ENCODE assay signal across 8 cellular contexts in the genomic region with DNA sequence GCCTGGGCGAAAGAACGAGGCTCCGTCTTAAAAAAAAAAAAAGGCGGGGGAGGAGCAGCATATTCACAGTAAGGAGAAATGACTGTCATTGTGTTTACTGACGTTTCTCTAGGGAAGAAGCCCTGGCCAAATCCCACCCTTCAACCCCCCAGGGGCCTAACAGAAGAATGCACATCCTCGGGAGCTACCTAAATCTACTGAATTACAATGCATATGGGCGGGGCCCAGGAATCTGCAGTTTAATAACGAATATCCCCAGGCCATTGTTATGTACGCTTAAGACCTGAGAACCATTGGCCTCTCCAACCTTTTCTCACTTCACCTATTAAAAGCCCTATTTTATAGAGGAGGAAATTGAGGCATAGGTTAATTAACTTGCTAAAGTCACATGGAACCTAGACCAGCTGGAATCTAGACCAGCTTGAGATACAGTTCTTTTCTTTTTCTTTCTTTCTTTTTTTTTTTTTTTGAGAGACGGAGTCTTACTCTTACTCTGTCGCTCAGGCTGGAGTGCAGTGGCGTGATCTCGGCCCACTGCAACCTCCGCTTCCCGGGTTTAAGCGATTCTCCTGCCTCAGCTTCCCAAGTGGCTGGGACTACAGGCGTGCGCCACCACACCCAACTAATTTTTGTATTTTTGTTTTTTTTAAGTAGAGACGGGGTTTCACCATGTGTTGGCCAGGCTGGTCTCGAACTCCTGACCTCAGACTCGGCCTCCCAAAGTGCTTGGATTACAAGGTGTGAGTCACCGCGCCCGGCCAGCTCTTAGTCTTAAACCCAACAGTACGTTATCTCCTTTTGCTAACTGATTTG. TPM values are rescaled to one million over a fixed set of nuclear protein-coding genes. Genes with fewer than 3 reads are reported as not detected.
A peak's percentile ranks its signal among the peaks of the same experiment; 100 is the strongest.
DNase-seq lines count a peak whose midpoint lies in the region; ATAC-seq and TF ChIP-seq lines count a peak whose summit lies in the region.

No MANE protein-coding gene starts in this region.

- H3K4me3 Mint-ChIP-seq in WTC11 = peak overlapping the region; percentile 97

- H3K4me3 ChIP-seq in HEK293 (ENCODE audit: low read depth, low read length) = no peak overlapping the region

- H3K9me3 Mint-ChIP-seq in WTC11 = peaks cover 4% of the 10 kb centered on the region

- H3K36me3 Mint-ChIP-seq in WTC11 = peaks cover 33% of the 10 kb centered on the region

- ATAC-seq in WTC11 = peak; percentile 47
- ATAC-seq in GM19023 (IDR thresholded peaks at IDR 0.05; ENCODE audit: unreplicated experiment) = no peak
- ATAC-seq in GM19351 (IDR thresholded peaks at IDR 0.05; ENCODE audit: unreplicated experiment) = no peak

- H3K27ac Mint-ChIP-seq in WTC11 = peak overlapping the region; percentile 98

- DNase-seq in WTC11 (ENCODE audit: low spot score) (peak; percentile 69), iPS DF 4.7 (ENCODE audit: extremely low read depth, low spot score) (peak; percentile 64), GM10266 (ENCODE audit: extremely low spot score) (no peak), cerebellum (ENCODE audit: low spot score) (no peak)
- peak; percentile 32 for DNase-seq in stimulated activated CD8-positive, alpha-beta memory T cell treated with anti-CD3 and anti-CD28 coated beads, Interleukin-4, amount 100 ng/mL, for 48 hours

- TF ChIP-seq CTCF in HEK293 (tag by site-specific recombination; IDR thresholded peaks at IDR 0.05) = no peak
- no peak for TF ChIP-seq CTCF in WTC11 (IDR thresholded peaks at IDR 0.05)
- TF ChIP-seq CTCF in GM10266 (IDR thresholded peaks at IDR 0.05; ENCODE audit: control insufficient read depth, insufficient read depth, low read depth, missing control alignments) = no peak

- peaks cover 20 to 27% of the 10 kb centered on the region in 2 experiments for H3K36me3 ChIP-seq in HEK293 (ENCODE audit: control insufficient read depth in 2 of 2, insufficient read depth in 1 of 2, low read length in 2 of 2)

- CTCF ChIA-PET in HEK293 (lab: Yijun Ruan, JAX) (interaction anchor here (0.6 kb wide), 1 partner anchor 17 kb away, joined by 4 read pairs; no protein-coding TSS in a partner anchor), WTC11 (lab: Charles Lee) (interaction anchor here (1.4 to 1.8 kb wide), 2 partner anchors 140 to 145 kb away, joined by 8 to 12 read pairs; no protein-coding TSS in a partner anchor)

- H3K4me1 Mint-ChIP-seq in WTC11 = peaks cover 23% of the 10 kb centered on the region

- no peaks in the 10 kb centered on the region for H3K4me1 ChIP-seq in HEK293 (ENCODE audit: control insufficient read depth, insufficient read depth, low read length)

- POLR2A ChIA-PET in HEK293 (lab: Yijun Ruan, JAX) = interaction anchor here (0.6 to 1.4 kb wide), 5 partner anchors 12 to 1796 kb away, joined by 4 to 11 read pairs (median 4); partner anchors contain the start of genes NMI and RBM43
- POLR2A ChIA-PET in WTC11 (lab: Charles Lee) = interaction anchor here (0.6 to 0.8 kb wide), 4 partner anchors 16 to 272 kb away, joined by 3 read pairs; partner anchors contain the start of gene RBM43

- no peak overlapping the region for H3K27ac ChIP-seq in HEK293 (ENCODE audit: extremely low read depth, low read depth, low read length)

- H3K9me3 ChIP-seq in HEK293 (ENCODE audit: control insufficient read depth, insufficient read depth, low read depth, low read length) = no peaks in the 10 kb centered on the region

- no peaks in the 10 kb centered on the region; the same call in 1 of the 2 replicates for H3K27me3 Mint-ChIP-seq in WTC11 (ENCODE audit: low read depth)

TF ChIP-seq in HEK293, 187 proteins besides CTCF, POLR2A, EP300 and RAD21 (continues in another document):
- TF ChIP-seq, protein P1, sequence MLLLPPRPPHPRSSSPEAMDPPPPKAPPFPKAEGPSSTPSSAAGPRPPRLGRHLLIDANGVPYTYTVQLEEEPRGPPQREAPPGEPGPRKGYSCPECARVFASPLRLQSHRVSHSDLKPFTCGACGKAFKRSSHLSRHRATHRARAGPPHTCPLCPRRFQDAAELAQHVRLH (tag by site-specific recombination; IDR thresholded peaks at IDR 0.05) = peak; percentile 48; the same call in 1 of the 2 replicates
- TF ChIP-seq GFI1B (tag by site-specific recombination; IDR thresholded peaks at IDR 0.05) = no peak
- no peak for TF ChIP-seq ZNF155 (tag by site-specific recombination; IDR thresholded peaks at IDR 0.05)
- TF ChIP-seq, protein P2, sequence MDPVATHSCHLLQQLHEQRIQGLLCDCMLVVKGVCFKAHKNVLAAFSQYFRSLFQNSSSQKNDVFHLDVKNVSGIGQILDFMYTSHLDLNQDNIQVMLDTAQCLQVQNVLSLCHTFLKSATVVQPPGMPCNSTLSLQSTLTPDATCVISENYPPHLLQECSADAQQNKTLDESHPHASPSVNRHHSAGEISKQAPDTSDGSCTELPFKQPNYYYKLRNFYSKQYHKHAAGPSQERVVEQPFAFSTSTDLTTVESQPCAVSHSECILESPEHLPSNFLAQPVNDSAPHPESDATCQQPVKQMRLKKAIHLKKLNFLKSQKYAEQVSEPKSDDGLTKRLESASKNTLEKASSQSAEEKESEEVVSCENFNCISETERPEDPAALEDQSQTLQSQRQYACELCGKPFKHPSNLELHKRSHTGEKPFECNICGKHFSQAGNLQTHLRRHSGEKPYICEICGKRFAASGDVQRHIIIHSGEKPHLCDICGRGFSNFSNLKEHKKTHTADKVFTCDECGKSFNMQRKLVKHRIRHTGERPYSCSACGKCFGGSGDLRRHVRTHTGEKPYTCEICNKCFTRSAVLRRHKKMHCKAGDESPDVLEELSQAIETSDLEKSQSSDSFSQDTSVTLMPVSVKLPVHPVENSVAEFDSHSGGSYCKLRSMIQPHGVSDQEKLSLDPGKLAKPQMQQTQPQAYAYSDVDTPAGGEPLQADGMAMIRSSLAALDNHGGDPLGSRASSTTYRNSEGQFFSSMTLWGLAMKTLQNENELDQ (tag by site-specific recombination; IDR thresholded peaks at IDR 0.05; ENCODE audit: low read depth) = no peak
- TF ChIP-seq ZNF626 (tag by site-specific recombination; IDR thresholded peaks at IDR 0.05) = no peak
- TF ChIP-seq BCL6B (tag by site-specific recombination; IDR thresholded peaks at IDR 0.05) = no peak
- peak; percentile 12; the same call in 1 of the 2 replicates for TF ChIP-seq ZNF391 (tag by site-specific recombination; IDR thresholded peaks at IDR 0.05; ENCODE audit: borderline replicate concordance, low read depth)
- no peak for TF ChIP-seq ZXDB (tag by site-specific recombination; IDR thresholded peaks at IDR 0.05)

TF ChIP-seq in WTC11, 78 proteins besides CTCF, POLR2A, EP300 and RAD21:
- TF ChIP-seq GTF2I (CRISPR knock-in tag; conservative IDR thresholded peaks at IDR 0.05) (0 out of 2 replicates have a peak, but pooled peaks have one; percentile 4), ZNF423 (CRISPR knock-in tag; IDR thresholded peaks at IDR 0.05) (peak; percentile 10; the same call in 1 of the 2 replicates), TEAD1 (CRISPR knock-in tag; IDR thresholded peaks at IDR 0.05) (peak; percentile 88; the same call in 1 of the 2 replicates), FOXK1 (CRISPR knock-in tag; IDR thresholded peaks at IDR 0.05) (peak; percentile 21; the same call in 1 of the 2 replicates), SP1 (CRISPR knock-in tag; conservative IDR thresholded peaks at IDR 0.05) (0 out of 2 replicates have a peak, but pooled peaks have one; percentile 26), PRDM15 (CRISPR knock-in tag; IDR thresholded peaks at IDR 0.05) (no peak), SMAD4 (CRISPR knock-in tag; IDR thresholded peaks at IDR 0.05) (no peak), ZNF396 (CRISPR knock-in tag; IDR thresholded peaks at IDR 0.05; ENCODE audit: borderline replicate concordance) (0 out of 2 replicates have a peak, but pooled peaks have one; percentile 56), GRHL2 (CRISPR knock-in tag; IDR thresholded peaks at IDR 0.05; ENCODE audit: insufficient replicate concordance, severe bottlenecking) (no peak), NFATC4 (CRISPR knock-in tag; IDR thresholded peaks at IDR 0.05) (no peak), ZNF416 (CRISPR knock-in tag; IDR thresholded peaks at IDR 0.05) (no peak)

RNA-seq across cellular contexts. Expression of gene RIF1, which starts 0.7 kb away (rescaled TPM):
- total RNA-seq in WTC11 (2021) (73.9 to 96.9 TPM (median 82.9 TPM) in 3 replicates), cerebellum (79.7 TPM)

RNA-seq across cellular contexts. Expression of gene TNFAIP6, which starts 51.6 kb away (rescaled TPM):
- total RNA-seq in WTC11 (2021) = 0.11 to 0.18 TPM (median 0.11 TPM) in 3 replicates
- total RNA-seq in cerebellum = 0.27 TPM

Comparison
In these comparisons a context has a peak if more than half of its experiments do, and no peak if none do; other contexts are left out.
1. DNase-seq: peak in WTC11 (single experiment), iPS DF 4.7 (single experiment) and stimulated activated CD8-positive, alpha-beta memory T cell treated with anti-CD3 and anti-CD28 coated beads, Interleukin-4, amount 100 ng/mL, for 48 hours (single experiment); none in GM10266 (single experiment) and cerebellum (single experiment).
2. Of the 8 proteins assayed by ChIP-seq in both HEK293 and WTC11: peak only in HEK293: none; only in WTC11: ZNF423; in both: none; in neither: 7.